ENCODE assay signal across 25 cellular contexts in the genomic region with DNA sequence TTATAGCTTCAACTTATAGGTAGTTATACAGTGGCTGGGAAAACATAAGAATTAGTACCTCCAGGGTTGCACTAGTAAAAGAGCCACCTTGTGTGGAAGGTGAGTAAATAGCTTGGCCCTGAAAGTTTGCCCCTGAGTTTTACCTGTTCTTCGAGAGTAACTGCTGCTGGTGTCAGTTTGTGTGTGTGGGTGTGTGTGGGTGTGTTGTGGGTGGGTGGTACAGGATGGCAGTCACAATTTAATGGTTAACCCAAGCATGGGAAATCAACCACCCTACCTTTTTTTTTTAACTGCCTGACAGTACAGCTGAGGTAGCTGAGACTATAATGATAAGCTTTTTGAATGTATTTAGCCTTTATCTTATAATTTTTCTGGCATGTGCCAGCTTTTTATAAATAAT.
DNase-seq lines count a peak whose midpoint lies in the region; ATAC-seq and TF ChIP-seq lines count a peak whose summit lies in the region.
"Had no signal": no experiment of that assay in that cellular context is flagged by ENCODE, and none has a peak within 500 bp of the region (broad histone marks: within the 10 kb centered on the region; RNA-seq: fewer than 3 reads in every experiment).

No MANE protein-coding gene starts in this region.

- H3K27ac ChIP-seq in colonic mucosa (peak overlapping the region; percentile 39), smooth muscle cell (ENCODE audit: low read depth) (no peak overlapping the region)
- H3K27ac ChIP-seq: BLaER1 had no signal

- H3K4me1 ChIP-seq in colonic mucosa (no peaks in the 10 kb centered on the region), smooth muscle cell (ENCODE audit: low read depth) (no peaks in the 10 kb centered on the region)
- H3K4me1 ChIP-seq: BLaER1 had no signal

- intact Hi-C loops in colonic mucosa (cut with DNase I): no loop called here

- H3K27me3 ChIP-seq in colonic mucosa: no peaks in the 10 kb centered on the region
- H3K27me3 ChIP-seq in smooth muscle cell (ENCODE audit: low read depth): no peaks in the 10 kb centered on the region
- H3K27me3 ChIP-seq: BLaER1, MG63 had no signal

- H3K79me2 ChIP-seq in smooth muscle cell (ENCODE audit: low read depth): no peaks in the 10 kb centered on the region

- no peaks in the 10 kb centered on the region for H3K36me3 ChIP-seq in colonic mucosa
- no peaks in the 10 kb centered on the region for H3K36me3 ChIP-seq in smooth muscle cell (ENCODE audit: low read depth)

- H3K4me3 ChIP-seq in colonic mucosa (no peak overlapping the region), smooth muscle cell (no peak overlapping the region)
- H3K4me3 ChIP-seq: BLaER1, MG63 had no signal

- 93% methylated on average over 1 of the region's 1 CpG for WGBS in smooth muscle cell (ENCODE audit: low lambda C conversion rate)

- no peak overlapping the region for H3K4me2 ChIP-seq in smooth muscle cell
- H3K4me2 ChIP-seq: BLaER1 had no signal

- DNase-seq in HK-2 (ENCODE audit: unreplicated experiment) (peak; percentile 7), colonic mucosa (peak; percentile 84), left kidney (ENCODE audit: low read depth, low spot score) (peak; percentile 67), renal cortical epithelial cell (ENCODE audit: low read depth) (peak; percentile 61), smooth muscle cell (lab: John Stamatoyannopoulos, UW; ENCODE audit: unreplicated experiment) (no peak)
- DNase-seq: CD4-positive, CD25-positive, alpha-beta regulatory T cell; DMS153; DND-41; HCEC 1CT; KG1; MG63; NCI-H1105 treated with DMSO at 0.1 percent for 48 hours; NCI-H146; NCI-H2029 treated with DMSO at 0.1 percent for 48 hours; NCI-H446 treated with DMSO at 0.1 percent for 48 hours; NCI-H526; NCI-H82; NK-92 treated with Interleukin-12 subunit alpha and Interleukin-12 subunit beta, amount 100 ng/mL, for 24 hours; PC-3; Right ventricle myocardium superior; RPMI8226 had no signal

- no peak overlapping the region for H2AFZ ChIP-seq in smooth muscle cell (ENCODE audit: low read depth)

- H4K20me1 ChIP-seq in smooth muscle cell (ENCODE audit: low read depth): no peaks in the 10 kb centered on the region
- H4K20me1 ChIP-seq: BLaER1 had no signal

- no peak for ATAC-seq in GM18858 (IDR thresholded peaks at IDR 0.05; ENCODE audit: unreplicated experiment)
- ATAC-seq in GM18511 (IDR thresholded peaks at IDR 0.05; ENCODE audit: unreplicated experiment): no peak
- ATAC-seq in HG02852 (IDR thresholded peaks at IDR 0.05; ENCODE audit: unreplicated experiment): no peak
- ATAC-seq: PC-3 had no signal

- H3K9me3 ChIP-seq in colonic mucosa (no peaks in the 10 kb centered on the region), smooth muscle cell (replicated peaks; ENCODE audit: low read depth) (no peaks in the 10 kb centered on the region)
- H3K9me3 ChIP-seq: BLaER1, MG63 had no signal

- no peak for TF ChIP-seq CTCF in colonic mucosa (IDR thresholded peaks at IDR 0.05)
- no peak for TF ChIP-seq CTCF in smooth muscle cell (IDR thresholded peaks at IDR 0.05; ENCODE audit: borderline replicate concordance, insufficient read depth, poor library complexity, severe bottlenecking)

- no peaks in the 10 kb centered on the region for H3F3A ChIP-seq in smooth muscle cell (ENCODE audit: low read depth)

- H3K9ac ChIP-seq in colonic mucosa (ENCODE audit: low read depth in 2 of 2, low read length in 2 of 2) (no peak overlapping the region), smooth muscle cell (ENCODE audit: low read depth) (no peak overlapping the region)
- H3K9ac ChIP-seq: BLaER1 had no signal
